In the genomic region with DNA sequence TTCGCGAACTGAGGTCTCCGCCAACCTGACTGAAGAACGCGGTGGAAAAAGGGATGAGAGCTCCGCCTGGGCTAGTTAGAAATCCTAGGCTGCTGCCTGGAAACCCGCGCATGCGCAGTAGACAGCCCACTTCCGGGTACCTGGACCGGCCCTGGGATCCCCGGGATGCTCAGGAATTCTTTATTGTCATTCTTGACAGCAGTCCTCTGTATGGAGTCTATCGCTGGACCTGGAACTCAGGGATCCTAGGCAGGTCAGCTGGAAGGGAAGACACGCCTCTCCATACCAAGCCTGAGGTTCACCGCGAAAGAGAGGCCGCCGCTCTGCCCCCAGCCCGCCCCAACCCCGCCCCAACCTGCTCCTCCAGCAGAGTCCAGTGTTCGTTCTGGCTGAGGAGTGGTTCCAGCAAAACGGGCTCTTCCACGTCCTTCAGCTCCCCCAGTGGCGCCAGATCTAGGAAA, we compare ENCODE assay signal across 8 cellular contexts.
DNase-seq lines count a peak whose midpoint lies in the region; ATAC-seq and TF ChIP-seq lines count a peak whose summit lies in the region.

No MANE protein-coding gene starts in this region.

- peak; percentile 64 for ATAC-seq in activated CD8-positive, alpha-beta T cell treated with anti-CD3 and anti-CD28 coated beads, Interleukin-2, amount 10 ng/mL, durations not matched to agents 7 days and 5 days
- ATAC-seq in omental fat pad (ENCODE audit: low FRiP score), result peak; percentile 64
- ATAC-seq in GM19328 (IDR thresholded peaks at IDR 0.05; ENCODE audit: unreplicated experiment), result no peak
- ATAC-seq in GM21576 (IDR thresholded peaks at IDR 0.05; ENCODE audit: unreplicated experiment), result no peak

- CTCF ChIA-PET in activated CD8-positive, alpha-beta T cell treated with anti-CD3 and anti-CD28 coated beads, Interleukin-2, amount 10 ng/mL, durations not matched to agents 7 days and 5 days (lab: Charles Lee), result no interaction called here
- CTCF ChIA-PET in CD4-positive, alpha-beta memory T cell (lab: Charles Lee; ENCODE audit: partially characterized antibody), result no interaction called here

- H3K4me1 Mint-ChIP-seq in activated CD8-positive, alpha-beta T cell treated with anti-CD3 and anti-CD28 coated beads, Interleukin-2, amount 10 ng/mL, durations not matched to agents 7 days and 5 days (ENCODE audit: low read depth), result no peaks in the 10 kb centered on the region
- peaks cover 0 to 3% (median 0%) of the 10 kb centered on the region in 4 donors for H3K4me1 Mint-ChIP-seq in CD4-positive, alpha-beta memory T cell

- peaks cover 49% of the 10 kb centered on the region for H3K9me3 Mint-ChIP-seq in activated CD8-positive, alpha-beta T cell treated with anti-CD3 and anti-CD28 coated beads, Interleukin-2, amount 10 ng/mL, durations not matched to agents 7 days and 5 days (ENCODE audit: insufficient read depth)
- peaks cover 14 to 61% (median 34%) of the 10 kb centered on the region in 8 donors for H3K9me3 Mint-ChIP-seq in CD4-positive, alpha-beta memory T cell

- no peak overlapping the region for H3K27ac ChIP-seq in CD4-positive, alpha-beta memory T cell (ENCODE audit: low read depth, low read length)
- H3K27ac ChIP-seq in uterus, result no peak overlapping the region

- in situ Hi-C loops in GM13977 (cut with MboI; ENCODE audit: low pct_unique_long_range_greater_than_20kb, low sequenced_read_pairs, unreplicated experiment), result loop anchor here (25.0 kb wide), 1 partner anchor 616 kb away; no protein-coding TSS in a partner anchor

- TF ChIP-seq POLR2A in uterus (IDR thresholded peaks at IDR 0.05), result no peak

- peaks cover 17% of the 10 kb centered on the region for H3K36me3 Mint-ChIP-seq in activated CD8-positive, alpha-beta T cell treated with anti-CD3 and anti-CD28 coated beads, Interleukin-2, amount 10 ng/mL, durations not matched to agents 7 days and 5 days (ENCODE audit: low read depth)
- H3K36me3 Mint-ChIP-seq in CD4-positive, alpha-beta memory T cell, result peaks cover 4 to 8% of the 10 kb centered on the region in 2 donors

- no peak overlapping the region for H3K27ac Mint-ChIP-seq in activated CD8-positive, alpha-beta T cell treated with anti-CD3 and anti-CD28 coated beads, Interleukin-2, amount 10 ng/mL, durations not matched to agents 7 days and 5 days
- no peak overlapping the region for H3K27ac Mint-ChIP-seq in CD4-positive, alpha-beta memory T cell

- H3K27me3 ChIP-seq in CD4-positive, alpha-beta memory T cell (ENCODE audit: insufficient read depth, low read length), result no peaks in the 10 kb centered on the region
- H3K27me3 ChIP-seq in uterus, result no peaks in the 10 kb centered on the region

- H3K27me3 Mint-ChIP-seq in activated CD8-positive, alpha-beta T cell treated with anti-CD3 and anti-CD28 coated beads, Interleukin-2, amount 10 ng/mL, durations not matched to agents 7 days and 5 days (ENCODE audit: low read depth), result no peaks in the 10 kb centered on the region
- no peaks in the 10 kb centered on the region for H3K27me3 Mint-ChIP-seq in CD4-positive, alpha-beta memory T cell

- intact Hi-C loops in CD4-positive, alpha-beta memory T cell (cut with micrococcal nuclease), result no loop called here
- intact Hi-C loops in uterus (cut with DNase I; ENCODE audit: low total_unique reads), result no loop called here

- no peaks in the 10 kb centered on the region for H3K9me3 ChIP-seq in CD4-positive, alpha-beta memory T cell (ENCODE audit: control insufficient read depth in 1 of 2, low read length in 2 of 2)
- no peaks in the 10 kb centered on the region for H3K9me3 ChIP-seq in uterus

- peak; percentile 29 for DNase-seq in GM13977 (ENCODE audit: low spot score)
- peak; percentile 38 to 87 (median 75) for DNase-seq in NCI-H1417 (lab: John Stamatoyannopoulos, UW)
- no peak for DNase-seq in activated CD8-positive, alpha-beta T cell treated with anti-CD3 and anti-CD28 coated beads, Interleukin-2, amount 10 ng/mL, durations not matched to agents 7 days and 5 days
- no peak for DNase-seq in omental fat pad (ENCODE audit: low spot score)
- no peak for DNase-seq in CD4-positive, alpha-beta memory T cell
- DNase-seq in uterus, result no peak

- no peak overlapping the region for H3K4me3 ChIP-seq in CD4-positive, alpha-beta memory T cell (ENCODE audit: low read length in 2 of 2)
- no peak overlapping the region for H3K4me3 ChIP-seq in uterus

- no peaks in the 10 kb centered on the region for H3K36me3 ChIP-seq in CD4-positive, alpha-beta memory T cell (ENCODE audit: insufficient read depth, low read length)
- H3K36me3 ChIP-seq in uterus, result no peaks in the 10 kb centered on the region

- no peaks in the 10 kb centered on the region for H3K4me1 ChIP-seq in CD4-positive, alpha-beta memory T cell (ENCODE audit: insufficient read depth, low read length)
- H3K4me1 ChIP-seq in uterus, result no peaks in the 10 kb centered on the region

- POLR2A ChIA-PET in activated CD8-positive, alpha-beta T cell treated with anti-CD3 and anti-CD28 coated beads, Interleukin-2, amount 10 ng/mL, durations not matched to agents 7 days and 5 days (lab: Charles Lee), result no interaction called here
- POLR2A ChIA-PET in CD4-positive, alpha-beta memory T cell (lab: Charles Lee; ENCODE audit: partially characterized antibody), result no interaction called here

- TF ChIP-seq CTCF in GM13977 (IDR thresholded peaks at IDR 0.05; ENCODE audit: extremely low read depth, insufficient read depth, missing control alignments), result no peak
- no peak for TF ChIP-seq CTCF in omental fat pad (IDR thresholded peaks at IDR 0.05)
- no peak for TF ChIP-seq CTCF in uterus (IDR thresholded peaks at IDR 0.05)

- peak overlapping the region; percentile 49 for H3K4me3 Mint-ChIP-seq in activated CD8-positive, alpha-beta T cell treated with anti-CD3 and anti-CD28 coated beads, Interleukin-2, amount 10 ng/mL, durations not matched to agents 7 days and 5 days
- peak overlapping the region in 4 of 8 donors; percentile 21 to 80 (median 70) for H3K4me3 Mint-ChIP-seq in CD4-positive, alpha-beta memory T cell

Comparison
In these comparisons a context has a peak if more than half of its experiments do, and no peak if none do; other contexts are left out.
1. DNase-seq: peak in GM13977 (single experiment) and NCI-H1417 (3 of 3); none in activated CD8-positive, alpha-beta T cell treated with anti-CD3 and anti-CD28 coated beads, Interleukin-2, amount 10 ng/mL, durations not matched to agents 7 days and 5 days (single experiment), omental fat pad (single experiment), CD4-positive, alpha-beta memory T cell (0 of 5) and uterus (0 of 2).
2. ATAC-seq: peak in activated CD8-positive, alpha-beta T cell treated with anti-CD3 and anti-CD28 coated beads, Interleukin-2, amount 10 ng/mL, durations not matched to agents 7 days and 5 days (single experiment) and omental fat pad (single experiment); none in GM19328 (single experiment) and GM21576 (single experiment).